29 cellular contexts compared by ENCODE assay signal in genomic region chr4:176868676-176869075, GRCh38.
"Had no signal": no experiment of that assay in that cellular context is flagged by ENCODE, and none has a peak within 500 bp of the region (broad histone marks: within the 10 kb centered on the region; RNA-seq: fewer than 3 reads in every experiment).

No MANE protein-coding gene starts in this region.

- H3K4me3 ChIP-seq: ascending aorta, breast epithelium, cardiac muscle cell, colonic mucosa, gastroesophageal sphincter, heart right ventricle, hepatocyte had no signal

- DNase-seq: activated CD4-positive, alpha-beta memory T cell treated with anti-CD3 and anti-CD28 coated beads for 36 hours; activated CD4-positive, alpha-beta T cell treated with anti-CD3 and anti-CD28 coated beads for 36 hours; activated CD4-positive, alpha-beta T cell treated with anti-CD3 and anti-CD28 coated beads, Interleukin-2, amount 10 ng/mL, durations not matched to agents 24 days and 14 days; activated CD4-positive, CD25-positive, alpha-beta regulatory T cell; activated CD4-positive, CD25-positive, alpha-beta regulatory T cell treated with anti-CD3 and anti-CD28 coated beads, Interleukin-2, amount 50 U/mL, for 72 hours; activated CD8-positive, alpha-beta memory T cell treated with anti-CD3 and anti-CD28 coated beads, Interleukin-2, amount 50 U/mL, for 48 hours; activated CD8-positive, alpha-beta T cell treated with anti-CD3 and anti-CD28 coated beads, Interleukin-2, amount 10 ng/mL, durations not matched to agents 7 days and 5 days; activated gamma-delta T cell; activated naive CD4-positive, alpha-beta T cell; activated naive CD4-positive, alpha-beta T cell treated with anti-CD3 and anti-CD28 coated beads, Interleukin-2, amount 10 ng/mL, durations not matched to agents 7 days and 5 days; activated naive CD8-positive, alpha-beta T cell treated with anti-CD3 and anti-CD28 coated beads, Interleukin-2, amount 10 ng/mL, durations not matched to agents 7 days and 5 days; activated T-cell treated with anti-CD3 and anti-CD28 coated beads for 4 hours; activated T-cell treated with anti-CD3 and anti-CD28 coated beads, Interleukin-2, amount 50 U/mL, for 24 hours; activated T-cell treated with anti-CD3 and anti-CD28 coated beads, Interleukin-2, amount 50 U/mL, for 72 hours; central memory CD4-positive, alpha-beta T cell; cerebellar nuclear complex; colonic mucosa; effector CD8-positive, alpha-beta T cell; foreskin keratinocyte; heart right ventricle; T-helper 2 cell had no signal

- H3K27me3 ChIP-seq: ascending aorta, breast epithelium, cardiac muscle cell, colonic mucosa, foreskin keratinocyte, gastroesophageal sphincter, heart right ventricle, hepatocyte had no signal

- FAIRE-seq: endothelial cell of umbilical vein had no signal

- H3K36me3 ChIP-seq: ascending aorta, breast epithelium, cardiac muscle cell, colonic mucosa, gastroesophageal sphincter, heart right ventricle had no signal

- H3K9me3 ChIP-seq: ascending aorta, breast epithelium, colonic mucosa, gastroesophageal sphincter had no signal

- H3K79me2 ChIP-seq: hepatocyte had no signal

- H2AFZ ChIP-seq: hepatocyte had no signal

- ATAC-seq: activated CD4-positive, alpha-beta T cell treated with anti-CD3 and anti-CD28 coated beads for 36 hours; activated CD8-positive, alpha-beta T cell treated with anti-CD3 and anti-CD28 coated beads, Interleukin-2, amount 10 ng/mL, durations not matched to agents 7 days and 5 days; activated naive CD4-positive, alpha-beta T cell treated with anti-CD3 and anti-CD28 coated beads, Interleukin-2, amount 50 U/mL, for 72 hours; activated T-cell treated with anti-CD3 and anti-CD28 coated beads, Interleukin-2, amount 50 U/mL, for 72 hours; foreskin keratinocyte; gastroesophageal sphincter; heart right ventricle had no signal

- H3K4me2 ChIP-seq: hepatocyte had no signal

- H3K4me1 ChIP-seq: ascending aorta, breast epithelium, colonic mucosa, foreskin keratinocyte, gastroesophageal sphincter, heart right ventricle had no signal

- H3K27ac ChIP-seq: ascending aorta, breast epithelium, cardiac muscle cell, colonic mucosa, epithelial cell of prostate, foreskin keratinocyte, gastroesophageal sphincter, heart right ventricle, hepatocyte had no signal
